Comparison of ENCODE assay signal across 8 cellular contexts in genomic region chr11:46120361-46120710, GRCh38. TPM values are rescaled to one million over a fixed set of nuclear protein-coding genes. Genes with fewer than 3 reads are reported as not detected.
A peak's percentile ranks its signal among the peaks of the same experiment; 100 is the strongest.
DNase-seq lines count a peak whose midpoint lies in the region; ATAC-seq and TF ChIP-seq lines count a peak whose summit lies in the region.

No MANE protein-coding gene starts in this region.

- peak overlapping the region; percentile 70 for H3K4me3 ChIP-seq in fibroblast of villous mesenchyme (ENCODE audit: low read depth, low read length)
- H3K4me3 ChIP-seq in parathyroid adenoma (ENCODE audit: low read depth, low read length) = peak overlapping the region; percentile 67

- TF ChIP-seq CTCF in fibroblast of villous mesenchyme (IDR thresholded peaks at IDR 0.05; ENCODE audit: insufficient read depth, low read depth, low read length) = no peak
- TF ChIP-seq CTCF in parathyroid adenoma (IDR thresholded peaks at IDR 0.05) = no peak

- peak overlapping the region; percentile 89 for H3K4me3 Mint-ChIP-seq in activated CD8-positive, alpha-beta memory T cell treated with anti-CD3 and anti-CD28 coated beads, Interleukin-2, amount 10 ng/mL, durations not matched to agents 7 days and 5 days

- no peaks in the 10 kb centered on the region for H3K9me3 Mint-ChIP-seq in activated CD8-positive, alpha-beta memory T cell treated with anti-CD3 and anti-CD28 coated beads, Interleukin-2, amount 10 ng/mL, durations not matched to agents 7 days and 5 days (ENCODE audit: low read depth)

- H2AFZ ChIP-seq in parathyroid adenoma = peak overlapping the region; percentile 75

- peak overlapping the region; percentile 92 for H3K27ac ChIP-seq in parathyroid adenoma

- H3K4me1 ChIP-seq in parathyroid adenoma = no peaks in the 10 kb centered on the region

- no peak overlapping the region for H3K9ac ChIP-seq in parathyroid adenoma

- H3K36me3 ChIP-seq in parathyroid adenoma (ENCODE audit: control insufficient read depth, insufficient read depth, low read length) = no peaks in the 10 kb centered on the region

- peaks cover 44% of the 10 kb centered on the region for H3K4me1 Mint-ChIP-seq in activated CD8-positive, alpha-beta memory T cell treated with anti-CD3 and anti-CD28 coated beads, Interleukin-2, amount 10 ng/mL, durations not matched to agents 7 days and 5 days

- H3K36me3 Mint-ChIP-seq in activated CD8-positive, alpha-beta memory T cell treated with anti-CD3 and anti-CD28 coated beads, Interleukin-2, amount 10 ng/mL, durations not matched to agents 7 days and 5 days = peaks cover 7% of the 10 kb centered on the region

- no peak for DNase-seq in activated CD8-positive, alpha-beta memory T cell treated with anti-CD3 and anti-CD28 coated beads, Interleukin-2, amount 10 ng/mL, durations not matched to agents 7 days and 5 days
- no peak for DNase-seq in activated CD8-positive, alpha-beta memory T cell treated with anti-CD3 and anti-CD28 coated beads for 24 hours
- DNase-seq in activated CD4-positive, alpha-beta T cell treated with anti-CD3 and anti-CD28 coated beads, Interleukin-2, amount 50 U/mL, for 1 hour = peak; percentile 16
- no peak for DNase-seq in fibroblast of villous mesenchyme (ENCODE audit: low read depth)
- no peak for DNase-seq in OCI-M2 (lab: John Stamatoyannopoulos, UW; ENCODE audit: unreplicated experiment)
- no peak for DNase-seq in GM19238 (ENCODE audit: insufficient read length, low spot score)
- no peak for DNase-seq in GF-D8 (lab: John Stamatoyannopoulos, UW)

- no peak for ATAC-seq in activated CD8-positive, alpha-beta memory T cell treated with anti-CD3 and anti-CD28 coated beads, Interleukin-2, amount 10 ng/mL, durations not matched to agents 7 days and 5 days

- H3K27ac Mint-ChIP-seq in activated CD8-positive, alpha-beta memory T cell treated with anti-CD3 and anti-CD28 coated beads, Interleukin-2, amount 10 ng/mL, durations not matched to agents 7 days and 5 days = peak overlapping the region; percentile 93

- H3K27me3 Mint-ChIP-seq in activated CD8-positive, alpha-beta memory T cell treated with anti-CD3 and anti-CD28 coated beads, Interleukin-2, amount 10 ng/mL, durations not matched to agents 7 days and 5 days = no peaks in the 10 kb centered on the region

- H3K27me3 ChIP-seq in parathyroid adenoma (ENCODE audit: control insufficient read depth, insufficient read depth, low read length) = no peaks in the 10 kb centered on the region

- H3K4me2 ChIP-seq in parathyroid adenoma (ENCODE audit: low read length) = peak overlapping the region; percentile 69

- no peaks in the 10 kb centered on the region for H3K9me3 ChIP-seq in parathyroid adenoma (ENCODE audit: control insufficient read depth, low read length)

- CTCF ChIA-PET in activated CD8-positive, alpha-beta memory T cell treated with anti-CD3 and anti-CD28 coated beads, Interleukin-2, amount 10 ng/mL, durations not matched to agents 7 days and 5 days (lab: Charles Lee) = interaction anchor here (1.0 kb wide), 1 partner anchor 119 kb away, joined by 3 read pairs; no protein-coding TSS in a partner anchor

- H3K79me2 ChIP-seq in parathyroid adenoma = peaks cover 9% of the 10 kb centered on the region

RNA-seq across cellular contexts. Expression of gene PHF21A, which starts 0.9 kb away (rescaled TPM):
- total RNA-seq in activated CD8-positive, alpha-beta memory T cell treated with anti-CD3 and anti-CD28 coated beads, Interleukin-2, amount 10 ng/mL, durations not matched to agents 7 days and 5 days = 10 to 100 TPM; 34.6 to 39.7 TPM
- 12.9 and 15.5 TPM in 2 replicates for total RNA-seq in fibroblast of villous mesenchyme
